In the genomic region with DNA sequence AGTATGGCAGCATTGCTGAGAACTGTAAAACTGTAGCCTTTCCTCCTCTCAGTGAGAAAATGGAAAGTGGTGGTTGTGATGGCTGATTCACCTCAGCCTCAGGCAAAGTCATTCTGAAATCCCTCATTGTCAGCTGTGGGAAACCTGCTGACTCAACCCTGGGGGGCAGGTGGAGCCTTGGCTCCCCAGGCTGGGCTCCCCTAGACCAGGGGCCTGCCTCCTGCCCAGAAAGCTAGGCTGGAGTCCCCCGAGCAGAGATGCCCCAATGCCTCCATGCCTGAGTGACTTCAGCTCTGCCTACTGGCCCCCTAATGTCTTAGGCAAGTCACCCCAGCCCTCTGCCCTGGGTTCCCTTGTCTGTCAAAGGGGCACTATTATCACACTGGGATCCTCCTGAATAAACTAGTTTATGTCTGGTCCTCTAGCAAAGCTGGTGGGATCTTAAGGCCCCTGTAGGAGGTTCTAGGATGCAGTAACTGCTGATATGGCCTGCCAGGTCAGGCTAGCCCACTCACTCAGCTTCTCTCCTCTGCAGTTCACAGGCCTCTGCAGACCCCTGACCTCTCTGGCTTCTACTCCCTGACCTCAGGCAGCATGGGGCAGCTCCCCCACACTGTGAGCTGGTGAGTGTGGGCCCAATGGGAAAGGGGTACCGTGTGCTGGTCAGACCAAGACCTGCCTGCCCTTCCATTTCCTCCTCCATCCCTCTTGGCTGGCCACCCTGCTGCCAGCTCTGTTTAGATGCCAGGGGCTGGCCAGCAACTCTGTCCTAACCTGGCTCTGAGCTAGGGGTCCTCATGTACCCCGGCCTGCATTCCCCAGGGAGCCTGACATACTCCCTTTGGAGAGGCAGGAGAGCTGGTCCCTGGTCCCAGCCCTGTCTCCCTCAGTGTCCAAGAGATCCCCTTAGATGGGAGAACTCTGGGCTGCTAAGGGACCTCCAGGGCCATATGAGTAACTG, we compare ENCODE assay signal across 8 cellular contexts. TPM values are rescaled to one million over a fixed set of nuclear protein-coding genes. Genes with fewer than 3 reads are reported as not detected.
DNase-seq lines count a peak whose midpoint lies in the region; ATAC-seq and TF ChIP-seq lines count a peak whose summit lies in the region.

No MANE protein-coding gene starts in this region.

- no peaks in the 10 kb centered on the region for H3K9me3 ChIP-seq in HEK293 (ENCODE audit: control insufficient read depth, insufficient read depth, low read depth, low read length)
- no peaks in the 10 kb centered on the region for H3K9me3 ChIP-seq in RWPE2 (ENCODE audit: severe bottlenecking)
- no peaks in the 10 kb centered on the region for H3K9me3 ChIP-seq in body of pancreas

- TF ChIP-seq POLR2A in body of pancreas (IDR thresholded peaks at IDR 0.05): no peak

- intact Hi-C loops in body of pancreas (cut with DNase I): no loop called here

- no peaks in the 10 kb centered on the region for H3K27me3 ChIP-seq in RWPE2 (ENCODE audit: insufficient read depth, poor library complexity, severe bottlenecking)
- H3K27me3 ChIP-seq in body of pancreas: no peaks in the 10 kb centered on the region

- TF ChIP-seq CTCF in GM13977 (IDR thresholded peaks at IDR 0.05; ENCODE audit: extremely low read depth, insufficient read depth, missing control alignments) (no peak), HEK293 (tag by site-specific recombination; IDR thresholded peaks at IDR 0.05) (no peak), RWPE2 (IDR thresholded peaks at IDR 0.05; ENCODE audit: poor library complexity, severe bottlenecking) (no peak), body of pancreas (IDR thresholded peaks at IDR 0.05) (no peak)

- peak; percentile 75 for DNase-seq in GM13977 (ENCODE audit: low spot score)
- DNase-seq in RWPE2 (ENCODE audit: low spot score): peak; percentile 76
- DNase-seq in body of pancreas: peak; percentile 1 to 9 (median 6)
- peak; percentile 84 for DNase-seq in stimulated activated CD4-positive, alpha-beta T cell treated with anti-CD3 and anti-CD28 coated beads, Interleukin-15, amount 100 ng/mL, for 24 hours
- no peak for DNase-seq in central memory CD4-positive, alpha-beta T cell
- DNase-seq in NCI-H187 treated with DMSO at 0.1 percent for 48 hours (lab: John Stamatoyannopoulos, UW): no peak
- DNase-seq in nucleus accumbens (lab: John Stamatoyannopoulos, UW): no peak

- H3K4me3 ChIP-seq in HEK293 (ENCODE audit: low read depth, low read length) (no peak overlapping the region), RWPE2 (ENCODE audit: severe bottlenecking) (no peak overlapping the region), body of pancreas (no peak overlapping the region)

- ATAC-seq in RWPE2 (ENCODE audit: low read depth): peak; percentile 58
- no peak for ATAC-seq in body of pancreas

- H3K27ac ChIP-seq in HEK293 (ENCODE audit: extremely low read depth, low read depth, low read length) (no peak overlapping the region), RWPE2 (ENCODE audit: poor library complexity, severe bottlenecking) (no peak overlapping the region), body of pancreas (no peak overlapping the region)

- WGBS in body of pancreas, 2 donors: 92 to 100% methylated on average over 1 to 3 of the region's 3 CpGs

- H3K36me3 ChIP-seq in HEK293 (ENCODE audit: control insufficient read depth in 2 of 2, insufficient read depth in 1 of 2, low read length in 2 of 2): peaks cover 0 to 95% of the 10 kb centered on the region in 2 experiments; a peak in 1 of 3 replicates
- peaks cover 29% of the 10 kb centered on the region for H3K36me3 ChIP-seq in RWPE2 (ENCODE audit: low read depth)
- H3K36me3 ChIP-seq in body of pancreas (replicated peaks in 1 of 2; ENCODE audit: insufficient read depth in 1 of 2, low read depth in 2 of 2): peaks cover 0 to 1% of the 10 kb centered on the region in 2 donors

- CTCF ChIA-PET in HEK293 (lab: Yijun Ruan, JAX): interaction anchor here (0.7 to 12.3 kb wide), 11 partner anchors 10 to 601 kb away, joined by 3 to 196 read pairs (median 10); no protein-coding TSS in a partner anchor

- POLR2A ChIA-PET in HEK293 (lab: Yijun Ruan, JAX): interaction anchor here (0.9 kb wide), 1 partner anchor 10 kb away, joined by 3 read pairs; no protein-coding TSS in a partner anchor

- in situ Hi-C loops in GM13977 (cut with MboI; ENCODE audit: low pct_unique_long_range_greater_than_20kb, low sequenced_read_pairs, unreplicated experiment): no loop called here

- H3K4me1 ChIP-seq in HEK293 (ENCODE audit: control insufficient read depth, insufficient read depth, low read length) (no peaks in the 10 kb centered on the region), RWPE2 (ENCODE audit: insufficient read depth, poor library complexity, severe bottlenecking) (peaks cover 14% of the 10 kb centered on the region), body of pancreas (peaks cover 5% of the 10 kb centered on the region)

TF ChIP-seq in HEK293, 187 proteins besides CTCF, POLR2A, EP300 and RAD21:
- TF ChIP-seq GLIS1 (tag by site-specific recombination; IDR thresholded peaks at IDR 0.05) (peak; percentile 81), ZIC2 (tag by site-specific recombination; IDR thresholded peaks at IDR 0.05) (peak; percentile 76), ZNF514 (tag by site-specific recombination; IDR thresholded peaks at IDR 0.05) (no peak)
TF ChIP-seq in HEK293: peak in this region for 2.

RNA-seq across cellular contexts. Expression of a gene that starts 24.2 kb away (rescaled TPM):
- total RNA-seq in body of pancreas: 1 to 10 TPM; 6.3 to 9.1 TPM

RNA-seq across cellular contexts. Expression of a gene that starts 38.1 kb away (rescaled TPM):
- total RNA-seq in body of pancreas: 10 to 100 TPM; 31.6 to 46.8 TPM

Comparison
In these comparisons a context has a peak if more than half of its experiments do, and no peak if none do; other contexts are left out.
1. DNase-seq: peak in GM13977 (single experiment), RWPE2 (single experiment), body of pancreas (4 of 4) and stimulated activated CD4-positive, alpha-beta T cell treated with anti-CD3 and anti-CD28 coated beads, Interleukin-15, amount 100 ng/mL, for 24 hours (single experiment); none in central memory CD4-positive, alpha-beta T cell (single experiment), NCI-H187 treated with DMSO at 0.1 percent for 48 hours (single experiment) and nucleus accumbens (0 of 56).